In genomic region chr12:39442895-39443703, GRCh38 we compare ENCODE assay signal across 1 cellular context.
TF ChIP-seq lines count a peak whose summit lies in the region.

A gene with protein sequence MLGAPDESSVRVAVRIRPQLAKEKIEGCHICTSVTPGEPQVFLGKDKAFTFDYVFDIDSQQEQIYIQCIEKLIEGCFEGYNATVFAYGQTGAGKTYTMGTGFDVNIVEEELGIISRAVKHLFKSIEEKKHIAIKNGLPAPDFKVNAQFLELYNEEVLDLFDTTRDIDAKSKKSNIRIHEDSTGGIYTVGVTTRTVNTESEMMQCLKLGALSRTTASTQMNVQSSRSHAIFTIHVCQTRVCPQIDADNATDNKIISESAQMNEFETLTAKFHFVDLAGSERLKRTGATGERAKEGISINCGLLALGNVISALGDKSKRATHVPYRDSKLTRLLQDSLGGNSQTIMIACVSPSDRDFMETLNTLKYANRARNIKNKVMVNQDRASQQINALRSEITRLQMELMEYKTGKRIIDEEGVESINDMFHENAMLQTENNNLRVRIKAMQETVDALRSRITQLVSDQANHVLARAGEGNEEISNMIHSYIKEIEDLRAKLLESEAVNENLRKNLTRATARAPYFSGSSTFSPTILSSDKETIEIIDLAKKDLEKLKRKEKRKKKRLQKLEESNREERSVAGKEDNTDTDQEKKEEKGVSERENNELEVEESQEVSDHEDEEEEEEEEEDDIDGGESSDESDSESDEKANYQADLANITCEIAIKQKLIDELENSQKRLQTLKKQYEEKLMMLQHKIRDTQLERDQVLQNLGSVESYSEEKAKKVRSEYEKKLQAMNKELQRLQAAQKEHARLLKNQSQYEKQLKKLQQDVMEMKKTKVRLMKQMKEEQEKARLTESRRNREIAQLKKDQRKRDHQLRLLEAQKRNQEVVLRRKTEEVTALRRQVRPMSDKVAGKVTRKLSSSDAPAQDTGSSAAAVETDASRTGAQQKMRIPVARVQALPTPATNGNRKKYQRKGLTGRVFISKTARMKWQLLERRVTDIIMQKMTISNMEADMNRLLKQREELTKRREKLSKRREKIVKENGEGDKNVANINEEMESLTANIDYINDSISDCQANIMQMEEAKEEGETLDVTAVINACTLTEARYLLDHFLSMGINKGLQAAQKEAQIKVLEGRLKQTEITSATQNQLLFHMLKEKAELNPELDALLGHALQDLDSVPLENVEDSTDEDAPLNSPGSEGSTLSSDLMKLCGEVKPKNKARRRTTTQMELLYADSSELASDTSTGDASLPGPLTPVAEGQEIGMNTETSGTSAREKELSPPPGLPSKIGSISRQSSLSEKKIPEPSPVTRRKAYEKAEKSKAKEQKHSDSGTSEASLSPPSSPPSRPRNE (N-terminal part only) (minus strand): TSS chr12:39443120. CDS start chr12:39442970, 150 bp downstream.

TF ChIP-seq in K562, 482 proteins besides CTCF, POLR2A, EP300 and RAD21 (continued from another document and continues in another):
- TF ChIP-seq, protein P1, sequence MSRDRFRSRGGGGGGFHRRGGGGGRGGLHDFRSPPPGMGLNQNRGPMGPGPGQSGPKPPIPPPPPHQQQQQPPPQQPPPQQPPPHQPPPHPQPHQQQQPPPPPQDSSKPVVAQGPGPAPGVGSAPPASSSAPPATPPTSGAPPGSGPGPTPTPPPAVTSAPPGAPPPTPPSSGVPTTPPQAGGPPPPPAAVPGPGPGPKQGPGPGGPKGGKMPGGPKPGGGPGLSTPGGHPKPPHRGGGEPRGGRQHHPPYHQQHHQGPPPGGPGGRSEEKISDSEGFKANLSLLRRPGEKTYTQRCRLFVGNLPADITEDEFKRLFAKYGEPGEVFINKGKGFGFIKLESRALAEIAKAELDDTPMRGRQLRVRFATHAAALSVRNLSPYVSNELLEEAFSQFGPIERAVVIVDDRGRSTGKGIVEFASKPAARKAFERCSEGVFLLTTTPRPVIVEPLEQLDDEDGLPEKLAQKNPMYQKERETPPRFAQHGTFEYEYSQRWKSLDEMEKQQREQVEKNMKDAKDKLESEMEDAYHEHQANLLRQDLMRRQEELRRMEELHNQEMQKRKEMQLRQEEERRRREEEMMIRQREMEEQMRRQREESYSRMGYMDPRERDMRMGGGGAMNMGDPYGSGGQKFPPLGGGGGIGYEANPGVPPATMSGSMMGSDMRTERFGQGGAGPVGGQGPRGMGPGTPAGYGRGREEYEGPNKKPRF (IDR thresholded peaks at IDR 0.05; ENCODE audit: low read depth, low read length): no peak
- TF ChIP-seq DIDO1 (tag; IDR thresholded peaks at IDR 0.05; ENCODE audit: low read depth) (no peak), CHCHD3 (CRISPR knock-in tag; IDR thresholded peaks at IDR 0.05) (peak; percentile 48; the same call in 1 of the 2 replicates), NCOA1 (IDR thresholded peaks at IDR 0.05; ENCODE audit: low read depth) (no peak), FOXP4 (CRISPR knock-in tag; IDR thresholded peaks at IDR 0.05; ENCODE audit: borderline replicate concordance) (no peak; the same call in 1 of the 2 replicates), ZBTB8A (IDR thresholded peaks at IDR 0.05; ENCODE audit: partially characterized antibody) (no peak), SNIP1 (IDR thresholded peaks at IDR 0.05; ENCODE audit: low read depth) (no peak), RNF219 (CRISPR knock-in tag; IDR thresholded peaks at IDR 0.05) (no peak), KLF10 (CRISPR knock-in tag; IDR thresholded peaks at IDR 0.05) (no peak), ELF2 (CRISPR knock-in tag; IDR thresholded peaks at IDR 0.05) (no peak), GATA2 (CRISPR knock-in tag; IDR thresholded peaks at IDR 0.05) (no peak), TSC22D4 (tag; IDR thresholded peaks at IDR 0.05) (no peak), PHF20 (IDR thresholded peaks at IDR 0.05; ENCODE audit: partially characterized antibody) (no peak), C11orf30 (IDR thresholded peaks at IDR 0.05; ENCODE audit: low read depth) (no peak), CSDE1 (IDR thresholded peaks at IDR 0.05) (no peak; a peak in 1 of 4 replicates), STAT5B (CRISPR knock-in tag; IDR thresholded peaks at IDR 0.05) (no peak), ZNF407 (IDR thresholded peaks at IDR 0.05; ENCODE audit: low read depth) (no peak), HES1 (IDR thresholded peaks at IDR 0.05; ENCODE audit: low read depth) (no peak)
- TF ChIP-seq, protein P2, sequence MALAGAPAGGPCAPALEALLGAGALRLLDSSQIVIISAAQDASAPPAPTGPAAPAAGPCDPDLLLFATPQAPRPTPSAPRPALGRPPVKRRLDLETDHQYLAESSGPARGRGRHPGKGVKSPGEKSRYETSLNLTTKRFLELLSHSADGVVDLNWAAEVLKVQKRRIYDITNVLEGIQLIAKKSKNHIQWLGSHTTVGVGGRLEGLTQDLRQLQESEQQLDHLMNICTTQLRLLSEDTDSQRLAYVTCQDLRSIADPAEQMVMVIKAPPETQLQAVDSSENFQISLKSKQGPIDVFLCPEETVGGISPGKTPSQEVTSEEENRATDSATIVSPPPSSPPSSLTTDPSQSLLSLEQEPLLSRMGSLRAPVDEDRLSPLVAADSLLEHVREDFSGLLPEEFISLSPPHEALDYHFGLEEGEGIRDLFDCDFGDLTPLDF (CRISPR knock-in tag; IDR thresholded peaks at IDR 0.05): peak; percentile 76; the same call in 1 of the 2 replicates
- TF ChIP-seq, protein P3, sequence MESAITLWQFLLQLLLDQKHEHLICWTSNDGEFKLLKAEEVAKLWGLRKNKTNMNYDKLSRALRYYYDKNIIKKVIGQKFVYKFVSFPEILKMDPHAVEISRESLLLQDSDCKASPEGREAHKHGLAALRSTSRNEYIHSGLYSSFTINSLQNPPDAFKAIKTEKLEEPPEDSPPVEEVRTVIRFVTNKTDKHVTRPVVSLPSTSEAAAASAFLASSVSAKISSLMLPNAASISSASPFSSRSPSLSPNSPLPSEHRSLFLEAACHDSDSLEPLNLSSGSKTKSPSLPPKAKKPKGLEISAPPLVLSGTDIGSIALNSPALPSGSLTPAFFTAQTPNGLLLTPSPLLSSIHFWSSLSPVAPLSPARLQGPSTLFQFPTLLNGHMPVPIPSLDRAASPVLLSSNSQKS (CRISPR knock-in tag; IDR thresholded peaks at IDR 0.05): no peak
- TF ChIP-seq, protein P4, sequence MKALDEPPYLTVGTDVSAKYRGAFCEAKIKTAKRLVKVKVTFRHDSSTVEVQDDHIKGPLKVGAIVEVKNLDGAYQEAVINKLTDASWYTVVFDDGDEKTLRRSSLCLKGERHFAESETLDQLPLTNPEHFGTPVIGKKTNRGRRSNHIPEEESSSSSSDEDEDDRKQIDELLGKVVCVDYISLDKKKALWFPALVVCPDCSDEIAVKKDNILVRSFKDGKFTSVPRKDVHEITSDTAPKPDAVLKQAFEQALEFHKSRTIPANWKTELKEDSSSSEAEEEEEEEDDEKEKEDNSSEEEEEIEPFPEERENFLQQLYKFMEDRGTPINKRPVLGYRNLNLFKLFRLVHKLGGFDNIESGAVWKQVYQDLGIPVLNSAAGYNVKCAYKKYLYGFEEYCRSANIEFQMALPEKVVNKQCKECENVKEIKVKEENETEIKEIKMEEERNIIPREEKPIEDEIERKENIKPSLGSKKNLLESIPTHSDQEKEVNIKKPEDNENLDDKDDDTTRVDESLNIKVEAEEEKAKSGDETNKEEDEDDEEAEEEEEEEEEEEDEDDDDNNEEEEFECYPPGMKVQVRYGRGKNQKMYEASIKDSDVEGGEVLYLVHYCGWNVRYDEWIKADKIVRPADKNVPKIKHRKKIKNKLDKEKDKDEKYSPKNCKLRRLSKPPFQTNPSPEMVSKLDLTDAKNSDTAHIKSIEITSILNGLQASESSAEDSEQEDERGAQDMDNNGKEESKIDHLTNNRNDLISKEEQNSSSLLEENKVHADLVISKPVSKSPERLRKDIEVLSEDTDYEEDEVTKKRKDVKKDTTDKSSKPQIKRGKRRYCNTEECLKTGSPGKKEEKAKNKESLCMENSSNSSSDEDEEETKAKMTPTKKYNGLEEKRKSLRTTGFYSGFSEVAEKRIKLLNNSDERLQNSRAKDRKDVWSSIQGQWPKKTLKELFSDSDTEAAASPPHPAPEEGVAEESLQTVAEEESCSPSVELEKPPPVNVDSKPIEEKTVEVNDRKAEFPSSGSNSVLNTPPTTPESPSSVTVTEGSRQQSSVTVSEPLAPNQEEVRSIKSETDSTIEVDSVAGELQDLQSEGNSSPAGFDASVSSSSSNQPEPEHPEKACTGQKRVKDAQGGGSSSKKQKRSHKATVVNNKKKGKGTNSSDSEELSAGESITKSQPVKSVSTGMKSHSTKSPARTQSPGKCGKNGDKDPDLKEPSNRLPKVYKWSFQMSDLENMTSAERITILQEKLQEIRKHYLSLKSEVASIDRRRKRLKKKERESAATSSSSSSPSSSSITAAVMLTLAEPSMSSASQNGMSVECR (CRISPR knock-in tag; IDR thresholded peaks at IDR 0.05): no peak
